In genomic region chr10:29849886-29850285, GRCh38 we compare ENCODE assay signal across 17 cellular contexts.
A peak's percentile ranks its signal among the peaks of the same experiment; 100 is the strongest.
DNase-seq lines count a peak whose midpoint lies in the region; ATAC-seq and TF ChIP-seq lines count a peak whose summit lies in the region.
"Had no signal": no experiment of that assay in that cellular context is flagged by ENCODE, and none has a peak within 500 bp of the region (broad histone marks: within the 10 kb centered on the region; RNA-seq: fewer than 3 reads in every experiment).

No MANE protein-coding gene starts in this region.

- peaks cover 31% of the 10 kb centered on the region for H3K4me1 Mint-ChIP-seq in osteocyte (ENCODE audit: unreplicated experiment)
- H3K4me1 Mint-ChIP-seq in stimulated activated naive CD8-positive, alpha-beta T cell treated with anti-CD3 and anti-CD28 coated beads, Interleukin-15, amount 100 ng/mL, for 72 hours = peaks cover 5% of the 10 kb centered on the region

- no peak for ATAC-seq in stimulated activated naive CD8-positive, alpha-beta T cell treated with anti-CD3 and anti-CD28 coated beads, Interleukin-15, amount 100 ng/mL, for 72 hours
- ATAC-seq: foreskin keratinocyte, Panc1 had no signal

- POLR2A ChIA-PET in AG04449 (lab: Yijun Ruan, JAX) = interaction anchor here (0.7 to 0.8 kb wide), 2 partner anchors 10 to 154 kb away, joined by 3 read pairs; no protein-coding TSS in a partner anchor

- H3K27me3 ChIP-seq in SJSA1 (replicated peaks) = no peaks in the 10 kb centered on the region
- H3K27me3 ChIP-seq: adrenal gland, foreskin keratinocyte had no signal

- no peaks in the 10 kb centered on the region for H3K36me3 ChIP-seq in SJSA1
- H3K36me3 ChIP-seq: adrenal gland had no signal

- DNase-seq in AG04449 (ENCODE audit: low read depth, low spot score) (no peak), SJSA1 (ENCODE audit: low read depth in 1 of 2, low spot score in 2 of 2) (no peak), fibroblast of the aortic adventitia (ENCODE audit: low read depth) (no peak), osteocyte (ENCODE audit: extremely low spot score, unreplicated experiment) (no peak), GDM1 (lab: John Stamatoyannopoulos, UW) (no peak), T1000 (lab: John Stamatoyannopoulos, UW) (no peak), NK-92 (lab: John Stamatoyannopoulos, UW; ENCODE audit: unreplicated experiment) (no peak)
- DNase-seq in stimulated activated naive CD8-positive, alpha-beta T cell treated with anti-CD3 and anti-CD28 coated beads, Interleukin-15, amount 100 ng/mL, for 72 hours = no peak
- DNase-seq: ACHN; activated CD4-positive, alpha-beta T cell treated with anti-CD3 and anti-CD28 coated beads, Interleukin-2, amount 50 U/mL, for 1 hour; activated T-cell treated with anti-CD3 and anti-CD28 coated beads, Interleukin-2, amount 50 U/mL, for 48 hours; dorsolateral prefrontal cortex; foreskin keratinocyte; NCI-H1930; NCI-H526 had no signal

- peaks cover 18% of the 10 kb centered on the region for H3K4me1 ChIP-seq in SJSA1 (replicated peaks)
- H3K4me1 ChIP-seq: adrenal gland, foreskin keratinocyte had no signal

- TF ChIP-seq CTCF in AG04449 (IDR thresholded peaks at IDR 0.05; ENCODE audit: insufficient read depth, low read length, missing control alignments) (no peak), fibroblast of the aortic adventitia (IDR thresholded peaks at IDR 0.05; ENCODE audit: insufficient read depth, low read length) (no peak), osteocyte (IDR thresholded peaks at IDR 0.05) (no peak)

- H3K27me3 Mint-ChIP-seq in osteocyte (ENCODE audit: unreplicated experiment) = no peaks in the 10 kb centered on the region
- peaks cover 14% of the 10 kb centered on the region for H3K27me3 Mint-ChIP-seq in stimulated activated naive CD8-positive, alpha-beta T cell treated with anti-CD3 and anti-CD28 coated beads, Interleukin-15, amount 100 ng/mL, for 72 hours

- H3K27ac ChIP-seq in SJSA1 = peak overlapping the region; percentile 66
- H3K27ac ChIP-seq: foreskin keratinocyte had no signal

- H3K4me3 Mint-ChIP-seq in osteocyte (ENCODE audit: unreplicated experiment) = peak overlapping the region; percentile 55
- no peak overlapping the region for H3K4me3 Mint-ChIP-seq in stimulated activated naive CD8-positive, alpha-beta T cell treated with anti-CD3 and anti-CD28 coated beads, Interleukin-15, amount 100 ng/mL, for 72 hours

- peak overlapping the region; percentile 90 for H3K27ac Mint-ChIP-seq in osteocyte (ENCODE audit: unreplicated experiment)
- peak overlapping the region in 1 of 2 donors; percentile 67 for H3K27ac Mint-ChIP-seq in stimulated activated naive CD8-positive, alpha-beta T cell treated with anti-CD3 and anti-CD28 coated beads, Interleukin-15, amount 100 ng/mL, for 72 hours

- H3K9me3 ChIP-seq in SJSA1 (replicated peaks) = no peaks in the 10 kb centered on the region
- H3K9me3 ChIP-seq: adrenal gland had no signal

- H3K36me3 Mint-ChIP-seq in osteocyte (ENCODE audit: unreplicated experiment) = no peaks in the 10 kb centered on the region

- H3K4me3 ChIP-seq in AG04449 (ENCODE audit: low read depth, low read length) (peak overlapping the region; percentile 41), SJSA1 (peak overlapping the region; percentile 26), fibroblast of the aortic adventitia (ENCODE audit: low read depth, low read length) (peak overlapping the region; percentile 53)

- no peaks in the 10 kb centered on the region for H3K9me3 Mint-ChIP-seq in osteocyte (ENCODE audit: unreplicated experiment)
- peaks cover 7% of the 10 kb centered on the region in 2 donors for H3K9me3 Mint-ChIP-seq in stimulated activated naive CD8-positive, alpha-beta T cell treated with anti-CD3 and anti-CD28 coated beads, Interleukin-15, amount 100 ng/mL, for 72 hours

- CTCF ChIA-PET in AG04449 (lab: Yijun Ruan, JAX) = interaction anchor here (1.0 to 2.1 kb wide), 4 partner anchors 8 to 315 kb away, joined by 3 to 11 read pairs (median 4); no protein-coding TSS in a partner anchor
